ENCODE assay signal across 30 cellular contexts in genomic region chr17:7067198-7067597, GRCh38. TPM values are rescaled to one million over a fixed set of nuclear protein-coding genes. Genes with fewer than 3 reads are reported as not detected.
"Had no signal": no experiment of that assay in that cellular context is flagged by ENCODE, and none has a peak within 500 bp of the region (broad histone marks: within the 10 kb centered on the region; RNA-seq: fewer than 3 reads in every experiment).

No MANE protein-coding gene starts in this region.

- H3K27me3 ChIP-seq: testis, thyroid gland, tibial nerve, transverse colon, upper lobe of left lung, uterus, vagina had no signal

- H3K27ac ChIP-seq: stomach, suprapubic skin, testis, thoracic aorta, thyroid gland, tibial artery, tibial nerve, transverse colon, upper lobe of left lung, upper lobe of right lung, uterus, vagina had no signal

- H3K4me1 ChIP-seq: stomach, suprapubic skin, testis, thyroid gland, tibial artery, tibial nerve, transverse colon, upper lobe of left lung, upper lobe of right lung, uterus, vagina had no signal

- FAIRE-seq: urothelium cell line had no signal

- H3K36me3 ChIP-seq: stomach, suprapubic skin, thoracic aorta, thyroid gland, tibial artery, transverse colon, upper lobe of left lung, upper lobe of right lung, uterus, vagina had no signal

- DNase-seq: stimulated activated CD4-positive, alpha-beta T cell treated with anti-CD3 and anti-CD28 coated beads, Interleukin-2, amount 100 ng/mL, for 48 hours; stimulated activated CD4-positive, alpha-beta T cell treated with anti-CD3 and anti-CD28 coated beads, Interleukin-4, amount 100 ng/mL, for 1 hour; stimulated activated CD4-positive, alpha-beta T cell treated with anti-CD3 and anti-CD28 coated beads, Interleukin-4, amount 100 ng/mL, for 24 hours; stimulated activated CD4-positive, alpha-beta T cell treated with anti-CD3 and anti-CD28 coated beads, Interleukin-4, amount 100 ng/mL, for 4 hours; stimulated activated CD8-positive, alpha-beta memory T cell treated with anti-CD3 and anti-CD28 coated beads, Interleukin-4, amount 100 ng/mL, for 48 hours; stimulated activated naive B cell treated with anti-CD40 and anti-IgM and Interleukin-4, amounts not matched to agents 10 μg/mL and 1 μg/mL and 100 μg/mL, for 72 hours; stimulated activated naive CD4-positive, alpha-beta T cell; stimulated activated naive CD4-positive, alpha-beta T cell treated with Interleukin-2 at 50 U/mL for 16 hours; stimulated activated naive CD8-positive, alpha-beta T cell treated with anti-CD3 and anti-CD28 coated beads, Interleukin-15, amount 100 ng/mL, for 72 hours; stimulated activated naive CD8-positive, alpha-beta T cell treated with anti-CD3 and anti-CD28 coated beads, Interleukin-15, Interleukin-2, amounts not matched to agents 100 U/mL and 50 U/mL, for 24 hours; stomach; substantia nigra; testis; thyroid gland; tibial artery; transverse colon; trophoblast cell; upper lobe of left lung; upper lobe of right lung; uterus had no signal

- ATAC-seq: stimulated activated effector memory CD8-positive, alpha-beta T cell treated with anti-CD3 and anti-CD28 coated beads, Interleukin-12 subunit alpha, Interleukin-12 subunit beta, amount 100 ng/mL, for 72 hours; stimulated activated memory B cell treated with anti-CD40 and anti-IgM and Interleukin-4, amounts not matched to agents 10 μg/mL and 1 μg/mL and 100 μg/mL, for 72 hours; stimulated activated naive B cell treated with anti-CD40 and anti-IgM and Interleukin-4, amounts not matched to agents 10 μg/mL and 1 μg/mL and 100 μg/mL, for 72 hours; stimulated activated naive CD8-positive, alpha-beta T cell treated with anti-CD3 and anti-CD28 coated beads, Interleukin-15, amount 100 ng/mL, for 72 hours; stimulated activated naive CD8-positive, alpha-beta T cell treated with anti-CD3 and anti-CD28 coated beads, Interleukin-15, Interleukin-2, amounts not matched to agents 100 U/mL and 50 U/mL, for 24 hours; upper lobe of right lung had no signal

- H3K4me3 ChIP-seq: stomach, suprapubic skin, testis, thoracic aorta, thyroid gland, tibial artery, tibial nerve, transverse colon, upper lobe of left lung, upper lobe of right lung, uterus, vagina had no signal

- H3K9me3 ChIP-seq: testis, thyroid gland, upper lobe of right lung had no signal

RNA-seq across cellular contexts. Expression of gene CLEC10A, which starts 12.9 kb away (rescaled TPM):
- total RNA-seq: temporal lobe had no signal

RNA-seq across cellular contexts. Expression of gene SLC16A11, which starts 23.3 kb away (rescaled TPM):
- total RNA-seq: stomach, temporal lobe, urinary bladder, vagina had no signal

RNA-seq across cellular contexts. Expression of gene ASGR2, which starts 47.4 kb away (rescaled TPM):
- total RNA-seq: temporal lobe, ureter, urinary bladder, uterus had no signal
